Comparison of ENCODE assay signal across 27 cellular contexts in the genomic region with DNA sequence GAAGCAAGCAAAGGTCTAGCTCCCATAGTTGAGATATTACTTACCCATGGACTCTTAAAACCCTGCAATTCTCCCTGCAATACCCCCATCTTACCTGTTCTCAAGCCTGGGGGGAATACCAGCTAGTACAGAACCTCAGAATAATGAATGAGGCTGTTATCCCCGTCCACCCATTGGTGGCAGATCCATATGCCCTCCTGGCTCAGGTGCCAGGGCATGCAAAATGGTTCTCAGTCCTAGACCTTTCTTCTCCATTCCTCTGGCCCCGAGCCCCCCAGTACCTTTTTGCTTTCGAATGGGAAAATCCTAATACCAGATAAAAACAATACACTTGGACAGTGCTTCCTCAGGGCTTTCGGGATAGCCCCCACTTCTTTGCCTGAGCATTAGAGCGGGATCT.
"Had no signal": no experiment of that assay in that cellular context is flagged by ENCODE, and none has a peak within 500 bp of the region (broad histone marks: within the 10 kb centered on the region; RNA-seq: fewer than 3 reads in every experiment).

No MANE protein-coding gene starts in this region.

- H3K36me3 Mint-ChIP-seq: activated CD8-positive, alpha-beta memory T cell treated with anti-CD3 and anti-CD28 coated beads, Interleukin-2, amount 10 ng/mL, durations not matched to agents 7 days and 5 days; activated naive CD4-positive, alpha-beta T cell treated with anti-CD3 and anti-CD28 coated beads, Interleukin-2, amount 50 U/mL, for 24 hours; T-cell had no signal

- H3K27ac Mint-ChIP-seq: activated CD4-positive, alpha-beta T cell treated with anti-CD3 and anti-CD28 coated beads, Interleukin-2, amount 10 ng/mL, durations not matched to agents 24 days and 14 days; activated CD8-positive, alpha-beta memory T cell treated with anti-CD3 and anti-CD28 coated beads, Interleukin-2, amount 10 ng/mL, durations not matched to agents 7 days and 5 days; activated naive CD4-positive, alpha-beta T cell treated with anti-CD3 and anti-CD28 coated beads, Interleukin-2, amount 50 U/mL, for 24 hours; activated naive CD8-positive, alpha-beta T cell treated with anti-CD3 and anti-CD28 coated beads, Interleukin-2, amount 50 U/mL, for 24 hours; activated T-cell treated with anti-CD3 and anti-CD28 coated beads, Interleukin-2, amount 50 U/mL, for 24 hours; activated T-helper 1 cell treated with anti-CD3 and anti-CD28 coated beads, Interleukin-12 subunit alpha, Interleukin-12 subunit beta, Interleukin-2, Interleukin-4 antibody, amounts not matched to agents 30 ng/mL and 10 ng/mL and 1 ng/mL, durations not matched to agents 14 hours and 24 hours and 36 hours; T-cell had no signal

- H3K27ac ChIP-seq: brain microvascular endothelial cell, cardiac muscle cell, KMS-11, PC-9, SK-N-MC, WERI-Rb-1 had no signal

- H3K4me1 Mint-ChIP-seq: activated CD4-positive, alpha-beta T cell treated with anti-CD3 and anti-CD28 coated beads, Interleukin-2, amount 10 ng/mL, durations not matched to agents 24 days and 14 days; activated CD8-positive, alpha-beta memory T cell treated with anti-CD3 and anti-CD28 coated beads, Interleukin-2, amount 10 ng/mL, durations not matched to agents 7 days and 5 days; activated naive CD4-positive, alpha-beta T cell treated with anti-CD3 and anti-CD28 coated beads, Interleukin-2, amount 50 U/mL, for 24 hours; activated naive CD8-positive, alpha-beta T cell treated with anti-CD3 and anti-CD28 coated beads, Interleukin-2, amount 50 U/mL, for 24 hours; T-cell had no signal

- H3K27me3 ChIP-seq: brain microvascular endothelial cell, cardiac muscle cell had no signal

- H3K9me3 Mint-ChIP-seq: activated CD4-positive, alpha-beta T cell treated with anti-CD3 and anti-CD28 coated beads, Interleukin-2, amount 10 ng/mL, durations not matched to agents 24 days and 14 days; activated naive CD4-positive, alpha-beta T cell treated with anti-CD3 and anti-CD28 coated beads, Interleukin-2, amount 50 U/mL, for 24 hours; activated naive CD8-positive, alpha-beta T cell treated with anti-CD3 and anti-CD28 coated beads, Interleukin-2, amount 50 U/mL, for 24 hours; activated T-cell treated with anti-CD3 and anti-CD28 coated beads, Interleukin-2, amount 50 U/mL, for 24 hours; activated T-helper 1 cell treated with anti-CD3 and anti-CD28 coated beads, Interleukin-12 subunit alpha, Interleukin-12 subunit beta, Interleukin-2, Interleukin-4 antibody, amounts not matched to agents 30 ng/mL and 10 ng/mL and 1 ng/mL, durations not matched to agents 14 hours and 24 hours and 36 hours; T-cell had no signal

- ATAC-seq: activated CD4-positive, CD25-positive, alpha-beta regulatory T cell treated with anti-CD3 and anti-CD28 coated beads, Interleukin-2, amount 50 U/mL, for 24 hours; activated CD8-positive, alpha-beta memory T cell treated with anti-CD3 and anti-CD28 coated beads, Interleukin-2, amount 10 ng/mL, durations not matched to agents 7 days and 5 days; activated naive CD8-positive, alpha-beta T cell treated with anti-CD3 and anti-CD28 coated beads, Interleukin-2, amount 50 U/mL, for 24 hours; T-cell had no signal

- H3K4me2 ChIP-seq: KMS-11, PC-9 had no signal

- H3K9ac ChIP-seq: KMS-11 had no signal

- H3K36me3 ChIP-seq: brain microvascular endothelial cell, cardiac muscle cell, WERI-Rb-1 had no signal

- H2AFZ ChIP-seq: PC-9 had no signal

- H3K4me3 Mint-ChIP-seq: activated CD4-positive, alpha-beta T cell treated with anti-CD3 and anti-CD28 coated beads, Interleukin-2, amount 10 ng/mL, durations not matched to agents 24 days and 14 days; activated CD8-positive, alpha-beta memory T cell treated with anti-CD3 and anti-CD28 coated beads, Interleukin-2, amount 10 ng/mL, durations not matched to agents 7 days and 5 days; activated naive CD4-positive, alpha-beta T cell treated with anti-CD3 and anti-CD28 coated beads, Interleukin-2, amount 50 U/mL, for 24 hours; activated naive CD8-positive, alpha-beta T cell treated with anti-CD3 and anti-CD28 coated beads, Interleukin-2, amount 50 U/mL, for 24 hours; activated T-cell treated with anti-CD3 and anti-CD28 coated beads, Interleukin-2, amount 50 U/mL, for 24 hours; activated T-helper 1 cell treated with anti-CD3 and anti-CD28 coated beads, Interleukin-12 subunit alpha, Interleukin-12 subunit beta, Interleukin-2, Interleukin-4 antibody, amounts not matched to agents 30 ng/mL and 10 ng/mL and 1 ng/mL, durations not matched to agents 14 hours and 24 hours and 36 hours; T-cell had no signal

- H3K4me3 ChIP-seq: cardiac muscle cell, PC-9, SK-N-MC had no signal

- DNase-seq: activated CD4-positive, alpha-beta T cell treated with anti-CD3 and anti-CD28 coated beads, Interleukin-2, amount 10 ng/mL, durations not matched to agents 24 days and 14 days; activated CD4-positive, alpha-beta T cell treated with anti-CD3 and anti-CD28 coated beads, Interleukin-2, amount 50 U/mL, for 48 hours; activated CD8-positive, alpha-beta memory T cell treated with anti-CD3 and anti-CD28 coated beads, Interleukin-2, amount 10 ng/mL, durations not matched to agents 7 days and 5 days; activated effector memory CD4-positive, alpha-beta T cell treated with Interleukin-2 at 50 U/mL for 16 hours; activated naive CD4-positive, alpha-beta T cell; activated naive CD8-positive, alpha-beta T cell treated with anti-CD3 and anti-CD28 coated beads, Interleukin-2, amount 50 U/mL, for 24 hours; activated T-cell treated with anti-CD3 and anti-CD28 coated beads, Interleukin-2, amount 50 U/mL, for 24 hours; amniotic stem cell; brain microvascular endothelial cell; cerebellar nuclear complex; NCI-H1092 treated with DMSO at 0.1 percent for 48 hours; NCI-H1417 treated with DMSO at 0.1 percent for 48 hours; NCI-H1694 treated with DMSO at 0.1 percent for 48 hours; NCI-H2029 treated with DMSO at 0.1 percent for 48 hours; NCI-H510A treated with DMSO at 0.1 percent for 48 hours; NCI-H69; PC-9; SIG-M5; T-cell; T-helper 2 cell; WERI-Rb-1 had no signal
